Comparison of ENCODE assay signal across 1 cellular context in the genomic region with DNA sequence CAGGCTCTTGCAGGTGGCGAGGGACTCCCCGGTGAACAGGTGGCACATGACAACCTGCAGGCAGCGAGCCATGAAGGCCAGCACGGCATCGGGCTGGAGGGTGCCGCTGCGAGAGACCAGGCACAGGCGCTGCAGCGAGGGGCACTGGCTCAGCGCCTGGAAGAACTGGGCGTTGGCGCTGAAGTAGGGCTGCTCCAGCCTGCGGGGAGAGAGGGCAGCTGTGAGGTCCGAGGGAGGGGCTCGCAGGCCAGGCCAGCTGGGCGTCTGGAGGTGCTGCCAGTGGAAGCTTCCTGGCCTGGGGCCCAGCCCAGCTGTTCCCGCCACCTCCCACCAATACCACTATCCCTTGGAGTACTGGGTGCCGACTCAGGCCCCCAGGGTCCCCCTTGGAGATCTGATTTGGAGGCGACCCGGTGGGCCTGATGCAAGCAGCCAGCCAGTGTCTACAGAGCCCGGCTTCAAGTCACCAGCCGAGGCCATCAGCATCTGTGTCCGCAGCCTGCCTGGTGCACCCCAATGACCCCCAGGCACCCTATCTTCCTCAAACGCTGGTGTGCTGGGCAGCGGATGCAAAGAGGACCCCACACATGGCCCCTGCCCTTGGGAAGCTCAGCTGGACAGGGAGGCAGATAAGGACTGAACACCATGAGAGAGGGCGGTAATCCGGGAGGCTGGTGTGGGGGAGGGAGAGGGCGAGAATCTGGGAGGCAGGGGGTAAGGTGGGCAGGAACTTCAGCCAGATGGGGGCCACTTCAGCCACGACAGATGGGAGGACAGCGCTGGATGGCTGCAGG.
TF ChIP-seq lines count a peak whose summit lies in the region.

No MANE protein-coding gene starts in this region.

TF ChIP-seq in K562, 482 proteins besides CTCF, POLR2A, EP300 and RAD21:
- TF ChIP-seq XRCC5 (IDR thresholded peaks at IDR 0.05; ENCODE audit: low read depth, low read length) = no peak
- TF ChIP-seq MECOM (CRISPR knock-in tag; IDR thresholded peaks at IDR 0.05) = no peak
- no peak for TF ChIP-seq SREBF2 (CRISPR knock-in tag; IDR thresholded peaks at IDR 0.05)
- peak; percentile 4; the same call in 1 of the 2 replicates for TF ChIP-seq CBFA2T3 (IDR thresholded peaks at IDR 0.05)
- no peak for TF ChIP-seq TSC22D4 (tag; IDR thresholded peaks at IDR 0.05)
- no peak for TF ChIP-seq MAFF (IDR thresholded peaks at IDR 0.05; ENCODE audit: low read length)
- 0 out of 4 replicates have a peak, but pooled peaks of 1 of the 2 experiments have one; percentile 23 for TF ChIP-seq RCOR1 (IDR thresholded peaks at IDR 0.05; ENCODE audit: borderline replicate concordance in 1 of 2, low read depth in 2 of 2, low read length in 2 of 2)
- TF ChIP-seq, protein P1, sequence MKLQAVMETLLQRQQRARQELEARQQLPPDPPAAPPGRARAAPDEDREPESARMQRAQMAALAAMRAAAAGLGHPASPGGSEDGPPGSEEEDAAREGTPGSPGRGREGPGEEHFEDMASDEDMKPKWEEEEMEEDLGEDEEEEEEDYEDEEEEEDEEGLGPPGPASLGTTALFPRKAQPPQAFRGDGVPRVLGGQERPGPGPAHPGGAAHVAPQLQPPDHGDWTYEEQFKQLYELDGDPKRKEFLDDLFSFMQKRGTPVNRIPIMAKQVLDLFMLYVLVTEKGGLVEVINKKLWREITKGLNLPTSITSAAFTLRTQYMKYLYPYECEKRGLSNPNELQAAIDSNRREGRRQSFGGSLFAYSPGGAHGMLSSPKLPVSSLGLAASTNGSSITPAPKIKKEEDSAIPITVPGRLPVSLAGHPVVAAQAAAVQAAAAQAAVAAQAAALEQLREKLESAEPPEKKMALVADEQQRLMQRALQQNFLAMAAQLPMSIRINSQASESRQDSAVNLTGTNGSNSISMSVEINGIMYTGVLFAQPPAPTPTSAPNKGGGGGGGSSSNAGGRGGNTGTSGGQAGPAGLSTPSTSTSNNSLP (IDR thresholded peaks at IDR 0.05; ENCODE audit: borderline replicate concordance, low read depth, low read length) = no peak
- TF ChIP-seq GTF2F1 (IDR thresholded peaks at IDR 0.05; ENCODE audit: low read depth, low read length) = no peak
- TF ChIP-seq, protein P2, sequence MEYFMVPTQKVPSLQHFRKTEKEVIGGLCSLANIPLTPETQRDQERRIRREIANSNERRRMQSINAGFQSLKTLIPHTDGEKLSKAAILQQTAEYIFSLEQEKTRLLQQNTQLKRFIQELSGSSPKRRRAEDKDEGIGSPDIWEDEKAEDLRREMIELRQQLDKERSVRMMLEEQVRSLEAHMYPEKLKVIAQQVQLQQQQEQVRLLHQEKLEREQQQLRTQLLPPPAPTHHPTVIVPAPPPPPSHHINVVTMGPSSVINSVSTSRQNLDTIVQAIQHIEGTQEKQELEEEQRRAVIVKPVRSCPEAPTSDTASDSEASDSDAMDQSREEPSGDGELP (CRISPR knock-in tag; IDR thresholded peaks at IDR 0.05; ENCODE audit: borderline replicate concordance) = peak; percentile 56; the same call in 1 of the 2 replicates
- no peak for TF ChIP-seq PHF21A (IDR thresholded peaks at IDR 0.05; ENCODE audit: borderline replicate concordance, low read depth)
- TF ChIP-seq POLR2G (IDR thresholded peaks at IDR 0.05; ENCODE audit: low read depth, low read length) = peak; percentile 48; the same call in 1 of the 2 replicates
- no peak for TF ChIP-seq MIER1 (IDR thresholded peaks at IDR 0.05; ENCODE audit: low read depth)
- TF ChIP-seq, protein P3, sequence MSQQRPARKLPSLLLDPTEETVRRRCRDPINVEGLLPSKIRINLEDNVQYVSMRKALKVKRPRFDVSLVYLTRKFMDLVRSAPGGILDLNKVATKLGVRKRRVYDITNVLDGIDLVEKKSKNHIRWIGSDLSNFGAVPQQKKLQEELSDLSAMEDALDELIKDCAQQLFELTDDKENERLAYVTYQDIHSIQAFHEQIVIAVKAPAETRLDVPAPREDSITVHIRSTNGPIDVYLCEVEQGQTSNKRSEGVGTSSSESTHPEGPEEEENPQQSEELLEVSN (IDR thresholded peaks at IDR 0.05; ENCODE audit: borderline replicate concordance in 1 of 2, extremely low read depth in 1 of 2, insufficient read depth in 1 of 2, insufficient read length in 1 of 2, low read depth in 1 of 2, low read length in 1 of 2, poor library complexity in 1 of 2, severe bottlenecking in 1 of 2) = no peak
- TF ChIP-seq MCM5 (IDR thresholded peaks at IDR 0.05; ENCODE audit: low read depth) = no peak
- TF ChIP-seq, protein P4, sequence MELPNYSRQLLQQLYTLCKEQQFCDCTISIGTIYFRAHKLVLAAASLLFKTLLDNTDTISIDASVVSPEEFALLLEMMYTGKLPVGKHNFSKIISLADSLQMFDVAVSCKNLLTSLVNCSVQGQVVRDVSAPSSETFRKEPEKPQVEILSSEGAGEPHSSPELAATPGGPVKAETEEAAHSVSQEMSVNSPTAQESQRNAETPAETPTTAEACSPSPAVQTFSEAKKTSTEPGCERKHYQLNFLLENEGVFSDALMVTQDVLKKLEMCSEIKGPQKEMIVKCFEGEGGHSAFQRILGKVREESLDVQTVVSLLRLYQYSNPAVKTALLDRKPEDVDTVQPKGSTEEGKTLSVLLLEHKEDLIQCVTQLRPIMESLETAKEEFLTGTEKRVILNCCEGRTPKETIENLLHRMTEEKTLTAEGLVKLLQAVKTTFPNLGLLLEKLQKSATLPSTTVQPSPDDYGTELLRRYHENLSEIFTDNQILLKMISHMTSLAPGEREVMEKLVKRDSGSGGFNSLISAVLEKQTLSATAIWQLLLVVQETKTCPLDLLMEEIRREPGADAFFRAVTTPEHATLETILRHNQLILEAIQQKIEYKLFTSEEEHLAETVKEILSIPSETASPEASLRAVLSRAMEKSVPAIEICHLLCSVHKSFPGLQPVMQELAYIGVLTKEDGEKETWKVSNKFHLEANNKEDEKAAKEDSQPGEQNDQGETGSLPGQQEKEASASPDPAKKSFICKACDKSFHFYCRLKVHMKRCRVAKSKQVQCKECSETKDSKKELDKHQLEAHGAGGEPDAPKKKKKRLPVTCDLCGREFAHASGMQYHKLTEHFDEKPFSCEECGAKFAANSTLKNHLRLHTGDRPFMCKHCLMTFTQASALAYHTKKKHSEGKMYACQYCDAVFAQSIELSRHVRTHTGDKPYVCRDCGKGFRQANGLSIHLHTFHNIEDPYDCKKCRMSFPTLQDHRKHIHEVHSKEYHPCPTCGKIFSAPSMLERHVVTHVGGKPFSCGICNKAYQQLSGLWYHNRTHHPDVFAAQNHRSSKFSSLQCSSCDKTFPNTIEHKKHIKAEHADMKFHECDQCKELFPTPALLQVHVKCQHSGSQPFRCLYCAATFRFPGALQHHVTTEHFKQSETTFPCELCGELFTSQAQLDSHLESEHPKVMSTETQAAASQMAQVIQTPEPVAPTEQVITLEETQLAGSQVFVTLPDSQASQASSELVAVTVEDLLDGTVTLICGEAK (IDR thresholded peaks at IDR 0.05) = no peak
- TF ChIP-seq, protein P4 (CRISPR knock-in tag; IDR thresholded peaks at IDR 0.05) = no peak
